21 cellular contexts compared by ENCODE assay signal in the genomic region with DNA sequence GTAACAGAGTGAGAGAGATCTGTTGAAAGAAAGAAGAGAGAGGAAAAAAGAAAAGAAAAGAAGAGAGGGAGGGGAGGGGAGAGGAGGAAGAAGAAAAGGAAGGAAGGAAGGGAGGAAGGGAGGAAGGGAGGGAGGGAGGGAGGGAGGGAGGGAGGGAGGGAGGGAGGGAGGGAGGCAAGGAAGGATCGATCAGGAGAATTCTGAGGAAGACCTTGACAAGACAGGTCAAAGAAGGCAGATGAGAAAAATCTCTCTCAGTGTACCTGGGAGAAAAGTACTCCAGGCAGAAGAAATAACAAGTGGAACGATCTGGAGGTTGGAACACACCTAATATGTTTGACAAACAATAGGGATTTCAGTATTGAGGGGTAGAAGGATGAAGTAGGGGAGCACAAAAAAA.
DNase-seq lines count a peak whose midpoint lies in the region; ATAC-seq, FAIRE-seq and TF ChIP-seq lines count a peak whose summit lies in the region.
"Had no signal": no experiment of that assay in that cellular context is flagged by ENCODE, and none has a peak within 500 bp of the region (broad histone marks: within the 10 kb centered on the region; RNA-seq: fewer than 3 reads in every experiment).

No MANE protein-coding gene starts in this region.

- H3K27me3 ChIP-seq in HepG2 (ENCODE audit: control insufficient read depth in 1 of 2, insufficient read depth in 2 of 2, low read length in 2 of 2) (no peaks in the 10 kb centered on the region), right lobe of liver (no peaks in the 10 kb centered on the region), PC-9 (ENCODE audit: insufficient read depth, low read depth) (no peaks in the 10 kb centered on the region), astrocyte (ENCODE audit: insufficient read depth, low read length) (no peaks in the 10 kb centered on the region)
- H3K27me3 ChIP-seq: BE2C had no signal

- DNase-seq in HepG2 (ENCODE audit: low spot score), result no peak
- DNase-seq in right lobe of liver, result no peak
- no peak for DNase-seq in PC-9
- DNase-seq in astrocyte (ENCODE audit: low read depth), result no peak
- DNase-seq in COR-L47 (lab: John Stamatoyannopoulos, UW), result no peak
- no peak for DNase-seq in NCI-H510A (lab: John Stamatoyannopoulos, UW)
- DNase-seq: ACHN; BE2C; C1 segment of cervical spinal cord; CD4-positive, CD25-positive, alpha-beta regulatory T cell; DMS153; DMS79; GDM1; GM23248 had no signal

- peaks cover 2% of the 10 kb centered on the region for H3K9me3 Mint-ChIP-seq in astrocyte (ENCODE audit: unreplicated experiment)

- H3K36me3 ChIP-seq in HepG2 (replicated peaks in 1 of 2; ENCODE audit: control insufficient read depth in 1 of 2, insufficient read depth in 2 of 2, low read length in 2 of 2), result peaks cover 0 to 12% of the 10 kb centered on the region in 2 experiments; a peak in 3 of 5 replicates
- no peaks in the 10 kb centered on the region for H3K36me3 ChIP-seq in right lobe of liver
- H3K36me3 ChIP-seq in PC-9 (ENCODE audit: low read depth), result 0 out of 2 replicates have a peak, but pooled peaks cover 7% of the 10 kb centered on the region
- no peaks in the 10 kb centered on the region for H3K36me3 ChIP-seq in astrocyte (ENCODE audit: insufficient read depth, low read length)
- H3K36me3 ChIP-seq: BE2C, HAP-1 had no signal

- peaks cover 15% of the 10 kb centered on the region for H3K36me3 Mint-ChIP-seq in astrocyte (ENCODE audit: low read depth, unreplicated experiment)

- H3K9me2 ChIP-seq in PC-9 (ENCODE audit: insufficient read depth), result no peaks in the 10 kb centered on the region

- peaks cover 2% of the 10 kb centered on the region for H3K79me2 ChIP-seq in HepG2 (ENCODE audit: insufficient read depth, low read length)
- H3K79me2 ChIP-seq in PC-9 (ENCODE audit: low read depth), result peaks cover 12% of the 10 kb centered on the region; the same call in 1 of the 2 replicates
- H3K79me2 ChIP-seq in astrocyte (ENCODE audit: insufficient read depth, low read length), result peaks cover 5% of the 10 kb centered on the region

- in situ Hi-C loops in HepG2 (cut with HindIII; ENCODE audit: extremely low pct_ligation_motif_present, low pct_unique_long_range_greater_than_20kb), result no loop called here

- TF ChIP-seq POLR2A in HepG2 (IDR thresholded peaks at IDR 0.05; ENCODE audit: insufficient read depth in 1 of 2, low read depth in 2 of 2, low read length in 2 of 2) (no peak), right lobe of liver (IDR thresholded peaks at IDR 0.05) (no peak)

- TF ChIP-seq RAD21 in HepG2 (CRISPR knock-in tag; IDR thresholded peaks at IDR 0.05), result no peak

- no peak overlapping the region for H3K4me3 Mint-ChIP-seq in astrocyte (ENCODE audit: unreplicated experiment)
- H3K4me3 Mint-ChIP-seq: CD4-positive, CD25-positive, alpha-beta regulatory T cell; IgD-negative memory B cell had no signal

- H3K4me3 ChIP-seq in HepG2 (replicated peaks in 1 of 3; ENCODE audit: insufficient read depth in 1 of 3, low read depth in 2 of 3, low read length in 3 of 3) (no peak overlapping the region), right lobe of liver (no peak overlapping the region), PC-9 (no peak overlapping the region), astrocyte (ENCODE audit: insufficient read depth, low read depth, low read length) (no peak overlapping the region)
- H3K4me3 ChIP-seq: GM23248, HAP-1 had no signal

- BruUV-seq in HepG2 (replicated peaks; lab: Mats Ljungman, UMichigan) (no TSS peak), PC-9 (replicated peaks; lab: Mats Ljungman, UMichigan) (no TSS peak)

- H4K20me1 ChIP-seq in HepG2 (ENCODE audit: insufficient read depth, low read length) (no peaks in the 10 kb centered on the region), PC-9 (ENCODE audit: insufficient read depth) (no peaks in the 10 kb centered on the region), astrocyte (ENCODE audit: insufficient read depth, low read length) (peaks cover 14% of the 10 kb centered on the region)

- no peaks in the 10 kb centered on the region for H3K27me3 Mint-ChIP-seq in astrocyte (ENCODE audit: low read depth, unreplicated experiment)
- H3K27me3 Mint-ChIP-seq: CD4-positive, CD25-positive, alpha-beta regulatory T cell; IgD-negative memory B cell had no signal

- TF ChIP-seq CTCF in HepG2 (CRISPR knock-in tag; IDR thresholded peaks at IDR 0.05), result no peak
- no peak for TF ChIP-seq CTCF in right lobe of liver (IDR thresholded peaks at IDR 0.05)
- TF ChIP-seq CTCF in PC-9 (conservative IDR thresholded peaks at IDR 0.05), result no peak
- TF ChIP-seq CTCF in astrocyte (IDR thresholded peaks at IDR 0.05; ENCODE audit: insufficient read depth, low read depth, low read length), result no peak

- peak overlapping the region; percentile 58 for H3K27ac Mint-ChIP-seq in astrocyte (ENCODE audit: unreplicated experiment)

- H3K27ac ChIP-seq in HepG2 (ENCODE audit: extremely low read length, insufficient read depth, low read length), result no peak overlapping the region
- H3K27ac ChIP-seq in right lobe of liver, result no peak overlapping the region
- H3K27ac ChIP-seq in PC-9, result peak overlapping the region; percentile 29; the same call in 1 of the 2 replicates
- H3K27ac ChIP-seq in astrocyte (ENCODE audit: low read depth, low read length), result no peak overlapping the region
- H3K27ac ChIP-seq: GM23248, HL-60 had no signal

- 93% methylated on average over 2 of the region's 2 CpGs for WGBS in HepG2 (ENCODE audit: low lambda C conversion rate)
- 92% methylated on average over 2 of the region's 2 CpGs for WGBS in right lobe of liver (ENCODE audit: insufficient coverage, low coverage, low lambda C conversion rate, missing lambda C conversion rate)

- H3K4me1 ChIP-seq in HepG2 (ENCODE audit: insufficient read depth, low read length) (0 out of 2 replicates have a peak, but pooled peaks cover under 1% of the 10 kb centered on the region), right lobe of liver (peaks cover 0 to 3% (median 0%) of the 10 kb centered on the region in 4 donors), PC-9 (replicated peaks; ENCODE audit: insufficient read depth) (peaks cover 7% of the 10 kb centered on the region), astrocyte (ENCODE audit: insufficient read depth, low read length) (peaks cover 10% of the 10 kb centered on the region)

- POLR2A ChIA-PET in HepG2 (lab: Yijun Ruan, JAX), result no interaction called here
- POLR2A ChIA-PET in PC-9 (lab: Charles Lee; ENCODE audit: unreplicated experiment), result no interaction called here

- TF ChIP-seq EP300 in HepG2 (IDR thresholded peaks at IDR 0.05; ENCODE audit: low read depth in 2 of 2, low read length in 2 of 2) (no peak), HepG2 (CRISPR knock-in tag; IDR thresholded peaks at IDR 0.05; ENCODE audit: borderline replicate concordance) (no peak)

- H3F3A ChIP-seq in PC-9 (ENCODE audit: insufficient read depth, low read depth), result peaks cover 6% of the 10 kb centered on the region; the same call in 1 of the 2 replicates

- CTCF ChIA-PET in HepG2 (lab: Yijun Ruan, JAX; ENCODE audit: low intra/inter-chr PET ratio, low total read pairs) (no interaction called here), PC-9 (lab: Charles Lee) (no interaction called here)

- ATAC-seq in HepG2, result no peak
- ATAC-seq in right lobe of liver, result no peak

- H3K9me3 ChIP-seq in HepG2 (ENCODE audit: low read length) (no peaks in the 10 kb centered on the region), right lobe of liver (no peaks in the 10 kb centered on the region), PC-9 (ENCODE audit: insufficient read depth, low read depth) (no peaks in the 10 kb centered on the region), astrocyte (ENCODE audit: insufficient read depth, low read depth, low read length) (no peaks in the 10 kb centered on the region)
- H3K9me3 ChIP-seq: BE2C, HAP-1 had no signal

- no peak overlapping the region for H3K4me2 ChIP-seq in HepG2 (ENCODE audit: low read depth, low read length)
- no peak overlapping the region for H3K4me2 ChIP-seq in PC-9
- no peak overlapping the region for H3K4me2 ChIP-seq in astrocyte (ENCODE audit: low read length)

- H3K9ac ChIP-seq in HepG2 (ENCODE audit: insufficient read depth, low read depth, low read length) (no peak overlapping the region), astrocyte (ENCODE audit: low read length) (no peak overlapping the region)
- H3K9ac ChIP-seq: GM23248 had no signal

- FAIRE-seq in HepG2 (lab: Jason Lieb, UNC) (no peak), astrocyte (lab: Jason Lieb, UNC) (no peak)
- FAIRE-seq: A204.1, GM12892, GM18507, HTR-8/SVneo had no signal

- H2AFZ ChIP-seq in HepG2 (ENCODE audit: low read length) (no peak overlapping the region), PC-9 (no peak overlapping the region), astrocyte (ENCODE audit: low read depth, low read length) (no peak overlapping the region)
- H2AFZ ChIP-seq: GM23248 had no signal

- H3K4me1 Mint-ChIP-seq in astrocyte (ENCODE audit: low read depth, unreplicated experiment), result peaks cover 13% of the 10 kb centered on the region

- intact Hi-C loops in HepG2 (cut with micrococcal nuclease; ENCODE audit: unreplicated experiment) (no loop called here), right lobe of liver (cut with DNase I) (no loop called here), PC-9 (cut with micrococcal nuclease; ENCODE audit: unreplicated experiment) (no loop called here)

TF ChIP-seq in HepG2, 621 proteins besides CTCF, POLR2A, EP300 and RAD21:
- TF ChIP-seq KDM4B (CRISPR knock-in tag; IDR thresholded peaks at IDR 0.05) (no peak), HNRNPK (IDR thresholded peaks at IDR 0.05; ENCODE audit: low read depth, low read length, poor library complexity, severe bottlenecking) (peak; percentile 95), ZNF569 (CRISPR knock-in tag; IDR thresholded peaks at IDR 0.05; ENCODE audit: borderline replicate concordance) (no peak), SRSF1 (optimal IDR thresholded peaks at IDR 0.05; ENCODE audit: low read depth, low read length) (no peak), TEAD3 (CRISPR knock-in tag; optimal IDR thresholded peaks at IDR 0.05; ENCODE audit: borderline replicate concordance) (no peak)
